ENCODE assay signal across 8 cellular contexts in the genomic region with DNA sequence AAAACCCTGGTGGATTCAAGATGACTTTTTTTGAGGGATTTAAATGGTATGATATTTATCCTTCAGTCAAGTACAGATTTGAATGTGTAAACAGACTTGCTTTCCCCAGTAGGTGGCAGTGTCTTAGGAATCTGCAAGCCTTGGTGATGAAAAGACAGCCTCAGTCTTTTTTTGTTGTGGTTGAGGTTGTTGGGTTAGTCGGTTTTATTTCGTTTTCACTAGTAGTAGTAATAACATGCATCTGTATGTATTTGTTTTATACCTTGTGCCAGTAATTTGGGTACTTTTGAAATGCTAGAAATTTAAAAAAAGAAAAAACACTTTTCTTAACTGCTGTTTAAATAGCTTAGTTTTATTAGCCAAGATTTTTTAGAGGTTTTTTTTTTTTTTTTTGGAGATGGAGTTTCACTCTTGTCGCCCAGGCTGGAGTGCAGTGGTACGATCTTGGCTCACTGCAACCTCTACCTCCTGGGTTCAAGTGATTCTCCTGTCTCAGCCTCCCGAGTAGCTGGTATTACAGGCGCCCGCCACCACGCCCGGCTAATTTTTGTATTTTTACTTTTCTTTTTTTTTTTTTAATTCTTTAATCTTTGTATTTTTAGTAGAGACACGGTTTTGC. TPM values are rescaled to one million over a fixed set of nuclear protein-coding genes. Genes with fewer than 3 reads are reported as not detected.
DNase-seq lines count a peak whose midpoint lies in the region; ATAC-seq and TF ChIP-seq lines count a peak whose summit lies in the region.

No MANE protein-coding gene starts in this region.

- no peaks in the 10 kb centered on the region for H3K9me2 ChIP-seq in SU-DHL-6 (replicated peaks; ENCODE audit: insufficient read depth, low read length)

- in situ Hi-C loops in T47D (cut with HindIII; ENCODE audit: low pct_unique_long_range_greater_than_20kb, low sequenced_read_pairs) = no loop called here

- H3K36me3 ChIP-seq in SU-DHL-6 (ENCODE audit: low read length) = no peaks in the 10 kb centered on the region

- TF ChIP-seq CTCF in GM10266 (IDR thresholded peaks at IDR 0.05; ENCODE audit: control insufficient read depth, insufficient read depth, low read depth, missing control alignments) = peak; percentile 69
- peak; percentile 39 for TF ChIP-seq CTCF in SU-DHL-6 (IDR thresholded peaks at IDR 0.05; ENCODE audit: insufficient read depth, low read length, poor library complexity, severe bottlenecking)

- DNase-seq in A172 (ENCODE audit: low spot score) = peak; percentile 71
- DNase-seq in GM10266 (ENCODE audit: extremely low spot score) = peak; percentile 68
- DNase-seq in NAMALWA (ENCODE audit: low spot score) = peak; percentile 91
- peak; percentile 14 to 80 for DNase-seq in T47D (ENCODE audit: low read depth in 1 of 2, low spot score in 1 of 2)
- DNase-seq in kidney glomerular epithelial cell (lab: John Stamatoyannopoulos, UW) = peak; percentile 71
- DNase-seq in stimulated activated CD8-positive, alpha-beta memory T cell treated with anti-CD3 and anti-CD28 coated beads, Interleukin-4, amount 100 ng/mL, for 4 hours (ENCODE audit: low read depth in 2 of 2, low spot score in 1 of 2) = peak; percentile 18 to 20

- no peaks in the 10 kb centered on the region for H4K20me1 ChIP-seq in SU-DHL-6 (ENCODE audit: low read depth, low read length)

- H3K9ac ChIP-seq in SU-DHL-6 (ENCODE audit: low read length) = no peak overlapping the region

- H3K4me3 ChIP-seq in SU-DHL-6 (ENCODE audit: insufficient read depth, low read length, poor library complexity, severe bottlenecking) = no peak overlapping the region

- no peak overlapping the region for H3K27ac ChIP-seq in SU-DHL-6 (ENCODE audit: low read depth, low read length)

- H3K9me3 ChIP-seq in SU-DHL-6 (ENCODE audit: insufficient read depth, low read length) = no peaks in the 10 kb centered on the region

- H3K79me2 ChIP-seq in SU-DHL-6 (ENCODE audit: insufficient read depth, low read length) = no peaks in the 10 kb centered on the region

- H3K4me2 ChIP-seq in SU-DHL-6 (ENCODE audit: low read depth, low read length, poor library complexity, severe bottlenecking) = no peak overlapping the region

- no peaks in the 10 kb centered on the region for H3K27me3 ChIP-seq in SU-DHL-6 (ENCODE audit: low read length)

- ATAC-seq in HG02610 (IDR thresholded peaks at IDR 0.05; ENCODE audit: unreplicated experiment) = peak; percentile 89

- no peaks in the 10 kb centered on the region for H3F3A ChIP-seq in SU-DHL-6 (ENCODE audit: insufficient read depth)

- H2AFZ ChIP-seq in SU-DHL-6 (ENCODE audit: low read depth, low read length, severe bottlenecking) = no peak overlapping the region

RNA-seq across cellular contexts. Expression of gene COPS4, which starts 39.2 kb away (rescaled TPM):
- total RNA-seq in A172 (2014; rRNA removed; shearing (Covaris generic)) = 94.3 and 103 TPM in 2 replicates

RNA-seq across cellular contexts. Expression of gene PLAC8, which starts 40.3 kb away (rescaled TPM):
- 2.7 and 6.7 TPM in 2 replicates for total RNA-seq in A172 (2014; rRNA removed; shearing (Covaris generic))

Comparison
In these comparisons a context has a peak if more than half of its experiments do, and no peak if none do; other contexts are left out.
1. DNase-seq: peak in every context shown above with its lines; median percentile 91 in NAMALWA; 71 in A172; 71 in kidney glomerular epithelial cell; 68 in GM10266; 47 in T47D; 19 in stimulated activated CD8-positive, alpha-beta memory T cell treated with anti-CD3 and anti-CD28 coated beads, Interleukin-4, amount 100 ng/mL, for 4 hours.